Comparison of ENCODE assay signal across 1 cellular context in genomic region chr3:150790621-150791020, GRCh38.
TF ChIP-seq lines count a peak whose summit lies in the region.

No MANE protein-coding gene starts in this region.

TF ChIP-seq in IMR-90, 13 proteins besides CTCF, POLR2A, EP300 and RAD21:
- TF ChIP-seq CEBPB (IDR thresholded peaks at IDR 0.05; ENCODE audit: low read depth, low read length), result peak; percentile 17; the same call in 1 of the 2 replicates
- TF ChIP-seq USF2 (IDR thresholded peaks at IDR 0.05; ENCODE audit: low read depth, low read length), result no peak
- no peak for TF ChIP-seq BHLHE40 (IDR thresholded peaks at IDR 0.05; ENCODE audit: low read depth, low read length)
